In genomic region chr1:46175243-46175642, GRCh38 we compare ENCODE assay signal across 16 cellular contexts. TPM values are rescaled to one million over a fixed set of nuclear protein-coding genes. Genes with fewer than 3 reads are reported as not detected.
DNase-seq lines count a peak whose midpoint lies in the region; TF ChIP-seq lines count a peak whose summit lies in the region.
"Had no signal": no experiment of that assay in that cellular context is flagged by ENCODE, and none has a peak within 500 bp of the region (broad histone marks: within the 10 kb centered on the region; RNA-seq: fewer than 3 reads in every experiment).

No MANE protein-coding gene starts in this region.

- no peaks in the 10 kb centered on the region for H3K9me3 ChIP-seq in HEK293 (ENCODE audit: control insufficient read depth, insufficient read depth, low read depth, low read length)
- no peaks in the 10 kb centered on the region for H3K9me3 ChIP-seq in subcutaneous abdominal adipose tissue (ENCODE audit: control insufficient read depth in 5 of 5, low read length in 5 of 5)
- no peaks in the 10 kb centered on the region for H3K9me3 ChIP-seq in SJCRH30 (replicated peaks)
- H3K9me3 ChIP-seq: SJSA1 had no signal

- no peak for TF ChIP-seq CTCF in HEK293 (tag by site-specific recombination; IDR thresholded peaks at IDR 0.05)
- no peak for TF ChIP-seq CTCF in RWPE1 (conservative IDR thresholded peaks at IDR 0.05; ENCODE audit: low read depth)

- H3K4me1 ChIP-seq in HEK293 (ENCODE audit: control insufficient read depth, insufficient read depth, low read length) (no peaks in the 10 kb centered on the region; the same call in 1 of the 2 replicates), subcutaneous abdominal adipose tissue (ENCODE audit: control insufficient read depth in 5 of 5, insufficient read depth in 5 of 5, low read length in 5 of 5) (peaks cover 10 to 58% (median 25%) of the 10 kb centered on the region in 5 donors), SJCRH30 (peaks cover 21% of the 10 kb centered on the region)

- H3K27me3 ChIP-seq in layer of hippocampus (ENCODE audit: control insufficient read depth, insufficient read depth, low read length): no peaks in the 10 kb centered on the region
- peaks cover 0 to 9% (median 0%) of the 10 kb centered on the region in 5 donors for H3K27me3 ChIP-seq in subcutaneous abdominal adipose tissue (ENCODE audit: control insufficient read depth in 5 of 5, insufficient read depth in 4 of 5, low read length in 5 of 5)
- H3K27me3 ChIP-seq in SJCRH30: no peaks in the 10 kb centered on the region
- H3K27me3 ChIP-seq: SJSA1 had no signal

- no peak overlapping the region for H3K27ac ChIP-seq in HEK293 (ENCODE audit: extremely low read depth, low read depth, low read length)
- peak overlapping the region; percentile 69 for H3K27ac ChIP-seq in RWPE1
- H3K27ac ChIP-seq in layer of hippocampus (ENCODE audit: low read depth, low read length): peak overlapping the region; percentile 43
- H3K27ac ChIP-seq in subcutaneous abdominal adipose tissue (ENCODE audit: low read depth, low read length): peak overlapping the region; percentile 47
- no peak overlapping the region for H3K27ac ChIP-seq in SJCRH30
- H3K27ac ChIP-seq: SJSA1 had no signal

- DNase-seq in RWPE1 (ENCODE audit: low spot score) (no peak), SJCRH30 (no peak), nucleus accumbens (lab: John Stamatoyannopoulos, UW) (no peak)
- no peak for DNase-seq in stimulated activated CD4-positive, alpha-beta T cell treated with anti-CD3 and anti-CD28 coated beads, Interleukin-4, amount 100 ng/mL, for 4 hours
- DNase-seq: activated T-cell treated with anti-CD3 and anti-CD28 coated beads, Interleukin-2, amount 50 U/mL, for 1 hour; KBM-7; NCI-H1694 treated with DMSO at 0.1 percent for 48 hours; NCI-H82; stimulated activated CD4-positive, alpha-beta T cell treated with anti-CD3 and anti-CD28 coated beads, Interleukin-2, amount 100 ng/mL, for 24 hours; stimulated activated naive B cell treated with anti-CD40 and anti-IgM and Interleukin-4, amounts not matched to agents 10 μg/mL and 1 μg/mL and 100 μg/mL, for 72 hours had no signal

- H3K9ac ChIP-seq in subcutaneous abdominal adipose tissue (ENCODE audit: low read length in 5 of 5): peak overlapping the region in 1 of 5 donors; percentile 45

- POLR2A ChIA-PET in HEK293 (lab: Yijun Ruan, JAX) (no interaction called here), RWPE1 (lab: Yijun Ruan, JAX; ENCODE audit: low non-redundant PET) (interaction anchor here (0.5 kb wide), 1 partner anchor 136 kb away, joined by 3 read pairs; no protein-coding TSS in a partner anchor)

- CTCF ChIA-PET in HEK293 (lab: Yijun Ruan, JAX) (interaction anchor here (0.9 to 2.3 kb wide), 2 partner anchors 48 to 139 kb away, joined by 3 to 12 read pairs; no protein-coding TSS in a partner anchor), RWPE1 (lab: Yijun Ruan, JAX) (interaction anchor here (0.9 kb wide), 1 partner anchor 48 kb away, joined by 3 read pairs; no protein-coding TSS in a partner anchor)

- H3K36me3 ChIP-seq in HEK293 (ENCODE audit: control insufficient read depth in 2 of 2, insufficient read depth in 1 of 2, low read length in 2 of 2) (no peaks in the 10 kb centered on the region), subcutaneous abdominal adipose tissue (ENCODE audit: control insufficient read depth in 5 of 5, insufficient read depth in 5 of 5, low read length in 5 of 5) (no peaks in the 10 kb centered on the region), SJCRH30 (no peaks in the 10 kb centered on the region)
- H3K36me3 ChIP-seq: SJSA1 had no signal

- H3K4me3 ChIP-seq in HEK293 (ENCODE audit: low read depth, low read length) (no peak overlapping the region), subcutaneous abdominal adipose tissue (ENCODE audit: low read depth in 1 of 5, low read length in 5 of 5) (no peak overlapping the region), SJCRH30 (no peak overlapping the region)
- H3K4me3 ChIP-seq: SJSA1 had no signal

TF ChIP-seq in HEK293, 187 proteins besides CTCF, POLR2A, EP300 and RAD21:
- no peak for TF ChIP-seq ZBTB7A (tag by site-specific recombination; IDR thresholded peaks at IDR 0.05; ENCODE audit: low read depth)
- no peak for TF ChIP-seq ZNF132 (tag by site-specific recombination; IDR thresholded peaks at IDR 0.05; ENCODE audit: borderline replicate concordance)
- 0 out of 2 replicates have a peak, but pooled peaks have one; percentile 23 for TF ChIP-seq ZFHX2 (tag by site-specific recombination; conservative IDR thresholded peaks at IDR 0.05)
- no peak for TF ChIP-seq ZNF24 (tag by site-specific recombination; IDR thresholded peaks at IDR 0.05)
- TF ChIP-seq ZBTB48 (tag by site-specific recombination; IDR thresholded peaks at IDR 0.05): peak; percentile 11; the same call in 1 of the 2 replicates
- TF ChIP-seq ZNF146 (tag by site-specific recombination; IDR thresholded peaks at IDR 0.05): no peak

RNA-seq across cellular contexts. Expression of gene TSPAN1, which starts 0.4 kb away (rescaled TPM):
- not detected in 2 replicates for total RNA-seq in SJCRH30 (2014; rRNA removed; shearing (Covaris generic))
- total RNA-seq: SJSA1 had no signal

RNA-seq across cellular contexts. Expression of gene P3R3URF, which starts 1.0 kb away (rescaled TPM):
- total RNA-seq in SJCRH30 (2014; rRNA removed; shearing (Covaris generic)): not detected in 2 replicates
- total RNA-seq: astrocyte, osteocyte, SJSA1 had no signal

RNA-seq across cellular contexts. Expression of gene POMGNT1, which starts 23.0 kb away (rescaled TPM):
- total RNA-seq in SJCRH30 (2014; rRNA removed; shearing (Covaris generic)): 53.3 TPM in 2 replicates

RNA-seq across cellular contexts. Expression of gene LURAP1, which starts 27.9 kb away (rescaled TPM):
- total RNA-seq in SJCRH30 (2014; rRNA removed; shearing (Covaris generic)): 2.8 and 3.3 TPM in 2 replicates

RNA-seq across cellular contexts. Expression of gene PIK3R3, which starts 42.8 kb away (rescaled TPM):
- 19.5 and 23.5 TPM in 2 replicates for total RNA-seq in SJCRH30 (2014; rRNA removed; shearing (Covaris generic))

Comparison
In these comparisons a context has a peak if more than half of its experiments do, and no peak if none do; other contexts are left out.
1. H3K27ac ChIP-seq: peak in RWPE1 (single experiment), layer of hippocampus (single experiment) and subcutaneous abdominal adipose tissue (single experiment); none in HEK293 (single experiment) and SJCRH30 (single experiment).